1 cellular context compared by ENCODE assay signal in the genomic region with DNA sequence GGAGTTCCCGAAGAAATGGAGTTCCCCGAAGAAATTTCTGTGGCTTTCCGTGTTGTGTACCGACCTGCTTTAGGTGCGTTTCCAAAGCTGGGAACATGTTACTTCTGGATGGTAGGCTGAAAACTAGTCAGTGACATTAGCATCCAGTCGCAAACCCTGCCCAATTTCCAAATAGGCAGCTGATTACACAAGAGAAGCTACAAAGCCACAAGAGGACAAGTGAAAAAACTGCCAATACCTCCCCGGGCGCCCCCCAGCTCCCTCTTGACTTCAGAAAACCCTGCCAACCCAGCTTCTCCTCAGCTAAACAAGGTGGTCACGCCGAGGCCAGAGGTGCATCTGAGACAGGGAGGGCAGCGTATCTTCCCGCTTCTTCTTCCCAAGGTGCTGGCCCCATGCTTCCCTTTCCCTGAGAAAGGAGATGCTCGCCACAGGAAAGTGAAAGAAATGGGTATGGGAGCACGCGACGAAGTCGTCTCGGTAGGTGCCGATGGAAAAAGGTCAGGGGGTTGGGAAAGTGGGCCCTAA.
A peak's percentile ranks its signal among the peaks of the same experiment; 100 is the strongest.
TF ChIP-seq lines count a peak whose summit lies in the region.

No MANE protein-coding gene starts in this region.

TF ChIP-seq in IMR-90, 13 proteins besides CTCF, POLR2A, EP300 and RAD21:
- TF ChIP-seq FOS (IDR thresholded peaks at IDR 0.05; ENCODE audit: low read depth, low read length): no peak
- peak; percentile 54; the same call in 1 of the 2 replicates for TF ChIP-seq CEBPB (IDR thresholded peaks at IDR 0.05; ENCODE audit: low read depth, low read length)
